In genomic region chr15:48710952-48711495, GRCh38 we compare ENCODE assay signal across 1 cellular context.
TF ChIP-seq lines count a peak whose summit lies in the region.

No MANE protein-coding gene starts in this region.

TF ChIP-seq in GM12878, 131 proteins besides CTCF, POLR2A, EP300 and RAD21 (continued from another document):
- TF ChIP-seq RELB (IDR thresholded peaks at IDR 0.05; ENCODE audit: low read depth) (peak; percentile 24; the same call in 1 of the 2 replicates), BHLHE40 (IDR thresholded peaks at IDR 0.05; ENCODE audit: borderline replicate concordance in 1 of 2, low read depth in 2 of 2, low read length in 1 of 2) (peak; percentile 19 to 31; a peak in 1 of 4 replicates), IKZF2 (IDR thresholded peaks at IDR 0.05) (peak in 1 of 2 experiments; percentile 11; a peak in 2 of 4 replicates)
